In the genomic region with DNA sequence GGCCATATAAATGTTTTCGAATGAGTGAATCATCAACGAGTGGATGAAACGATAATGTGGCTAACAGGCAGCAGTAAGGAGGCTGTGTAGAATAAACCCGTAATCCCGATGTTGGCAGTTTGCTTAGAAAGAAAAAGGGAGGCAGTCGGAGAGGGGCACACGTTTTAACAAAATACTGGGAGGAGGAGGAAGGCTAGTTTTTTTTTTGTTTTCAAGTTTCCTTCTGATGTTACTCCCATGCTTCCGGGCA, we compare ENCODE assay signal across 1 cellular context.
TF ChIP-seq lines count a peak whose summit lies in the region.

No MANE protein-coding gene starts in this region.

TF ChIP-seq in GM12878, 131 proteins besides CTCF, POLR2A, EP300 and RAD21 (continued from another document):
- TF ChIP-seq, protein P1, sequence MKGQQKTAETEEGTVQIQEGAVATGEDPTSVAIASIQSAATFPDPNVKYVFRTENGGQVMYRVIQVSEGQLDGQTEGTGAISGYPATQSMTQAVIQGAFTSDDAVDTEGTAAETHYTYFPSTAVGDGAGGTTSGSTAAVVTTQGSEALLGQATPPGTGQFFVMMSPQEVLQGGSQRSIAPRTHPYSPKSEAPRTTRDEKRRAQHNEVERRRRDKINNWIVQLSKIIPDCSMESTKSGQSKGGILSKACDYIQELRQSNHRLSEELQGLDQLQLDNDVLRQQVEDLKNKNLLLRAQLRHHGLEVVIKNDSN (IDR thresholded peaks at IDR 0.05; ENCODE audit: borderline replicate concordance, extremely low read length, insufficient read depth, low read depth, low read length): no peak
- TF ChIP-seq, protein P2, sequence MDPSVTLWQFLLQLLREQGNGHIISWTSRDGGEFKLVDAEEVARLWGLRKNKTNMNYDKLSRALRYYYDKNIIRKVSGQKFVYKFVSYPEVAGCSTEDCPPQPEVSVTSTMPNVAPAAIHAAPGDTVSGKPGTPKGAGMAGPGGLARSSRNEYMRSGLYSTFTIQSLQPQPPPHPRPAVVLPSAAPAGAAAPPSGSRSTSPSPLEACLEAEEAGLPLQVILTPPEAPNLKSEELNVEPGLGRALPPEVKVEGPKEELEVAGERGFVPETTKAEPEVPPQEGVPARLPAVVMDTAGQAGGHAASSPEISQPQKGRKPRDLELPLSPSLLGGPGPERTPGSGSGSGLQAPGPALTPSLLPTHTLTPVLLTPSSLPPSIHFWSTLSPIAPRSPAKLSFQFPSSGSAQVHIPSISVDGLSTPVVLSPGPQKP (IDR thresholded peaks at IDR 0.05; ENCODE audit: low read depth, low read length): no peak
- no peak for TF ChIP-seq GABPA (IDR thresholded peaks at IDR 0.05; ENCODE audit: low read depth)
